In genomic region chr13:98996046-98996445, GRCh38 we compare ENCODE assay signal across 21 cellular contexts. TPM values are rescaled to one million over a fixed set of nuclear protein-coding genes. Genes with fewer than 3 reads are reported as not detected.
DNase-seq lines count a peak whose midpoint lies in the region; ATAC-seq and TF ChIP-seq lines count a peak whose summit lies in the region.
"Had no signal": no experiment of that assay in that cellular context is flagged by ENCODE, and none has a peak within 500 bp of the region (broad histone marks: within the 10 kb centered on the region; RNA-seq: fewer than 3 reads in every experiment).

No MANE protein-coding gene starts in this region.

- no peaks in the 10 kb centered on the region for H3K9me3 Mint-ChIP-seq in activated naive CD8-positive, alpha-beta T cell (ENCODE audit: low read depth)
- H3K9me3 Mint-ChIP-seq in activated naive CD8-positive, alpha-beta T cell treated with anti-CD3 and anti-CD28 coated beads for 36 hours = peaks cover 1% of the 10 kb centered on the region

- WGBS in thymus = 97% methylated on average over 5 of the region's 5 CpGs
- WGBS in prostate gland = 99% methylated on average over 5 of the region's 5 CpGs

- H3K9me3 ChIP-seq in DND-41 (ENCODE audit: insufficient read depth, low read length, severe bottlenecking) = no peaks in the 10 kb centered on the region
- no peaks in the 10 kb centered on the region for H3K9me3 ChIP-seq in T-helper 17 cell (ENCODE audit: control insufficient read depth, low read length, poor library complexity, severe bottlenecking)
- no peaks in the 10 kb centered on the region for H3K9me3 ChIP-seq in thymus (ENCODE audit: control insufficient read depth)
- H3K9me3 ChIP-seq in prostate gland = no peaks in the 10 kb centered on the region
- no peaks in the 10 kb centered on the region for H3K9me3 ChIP-seq in PC-3 (ENCODE audit: low read length)
- H3K9me3 ChIP-seq: Peyer's patch had no signal

- TF ChIP-seq POLR2A in prostate gland (IDR thresholded peaks at IDR 0.05) = no peak

- no peak overlapping the region for H3K4me3 Mint-ChIP-seq in activated naive CD8-positive, alpha-beta T cell
- no peak overlapping the region for H3K4me3 Mint-ChIP-seq in activated naive CD8-positive, alpha-beta T cell treated with anti-CD3 and anti-CD28 coated beads for 36 hours
- no peak overlapping the region for H3K4me3 Mint-ChIP-seq in T-helper 17 cell
- H3K4me3 Mint-ChIP-seq: B cell had no signal

- POLR2A ChIA-PET in PC-3 (lab: Charles Lee; ENCODE audit: unreplicated experiment) = no interaction called here

- no peak overlapping the region for H3K9ac ChIP-seq in DND-41 (ENCODE audit: low read depth, low read length)
- H3K9ac ChIP-seq in PC-3 (ENCODE audit: low read length) = no peak overlapping the region

- peaks cover 87% of the 10 kb centered on the region for H3K4me1 Mint-ChIP-seq in activated naive CD8-positive, alpha-beta T cell (ENCODE audit: low read depth)
- peaks cover 77% of the 10 kb centered on the region for H3K4me1 Mint-ChIP-seq in activated naive CD8-positive, alpha-beta T cell treated with anti-CD3 and anti-CD28 coated beads for 36 hours
- peaks cover 64% of the 10 kb centered on the region for H3K4me1 Mint-ChIP-seq in T-helper 17 cell

- intact Hi-C loops in prostate gland (cut with DNase I) = no loop called here
- intact Hi-C loops in PC-3 (cut with micrococcal nuclease) = no loop called here

- ATAC-seq in DND-41 (ENCODE audit: insufficient read depth, low read depth) (no peak), T-helper 17 cell (no peak), PC-3 (no peak)

- no peak overlapping the region for H3K4me3 ChIP-seq in DND-41 (ENCODE audit: low read depth in 1 of 2, low read length in 2 of 2)
- no peak overlapping the region for H3K4me3 ChIP-seq in thymus (ENCODE audit: low read length)
- no peak overlapping the region for H3K4me3 ChIP-seq in prostate gland
- no peak overlapping the region for H3K4me3 ChIP-seq in PC-3 (ENCODE audit: low read length)
- H3K4me3 ChIP-seq: Peyer's patch had no signal

- TF ChIP-seq CTCF in DND-41 (IDR thresholded peaks at IDR 0.05; ENCODE audit: borderline replicate concordance, extremely low read depth, low read length, poor library complexity, severe bottlenecking) = no peak
- no peak for TF ChIP-seq CTCF in prostate gland (IDR thresholded peaks at IDR 0.05)
- no peak for TF ChIP-seq CTCF in PC-3 (conservative IDR thresholded peaks at IDR 0.05; ENCODE audit: low read depth, low read length)

- BruUV-seq in PC-3 (replicated peaks; lab: Mats Ljungman, UMichigan) = no TSS peak

- no peaks in the 10 kb centered on the region for H3K79me2 ChIP-seq in DND-41 (ENCODE audit: insufficient read depth, low read length)
- no peaks in the 10 kb centered on the region for H3K79me2 ChIP-seq in PC-3 (ENCODE audit: low read length)

- H3K4me1 ChIP-seq in DND-41 (ENCODE audit: insufficient read depth, low read length) (peaks cover 75% of the 10 kb centered on the region), thymus (ENCODE audit: control insufficient read depth, insufficient read depth, low read length) (peaks cover 49% of the 10 kb centered on the region), prostate gland (replicated peaks) (no peaks in the 10 kb centered on the region), PC-3 (ENCODE audit: insufficient read depth, low read length) (peaks cover 10% of the 10 kb centered on the region)

- CTCF ChIA-PET in PC-3 (lab: Charles Lee) = no interaction called here

- no peaks in the 10 kb centered on the region for H3K27me3 ChIP-seq in DND-41 (ENCODE audit: insufficient read depth, low read length, poor library complexity)
- H3K27me3 ChIP-seq in thymus (ENCODE audit: control insufficient read depth, insufficient read depth) = no peaks in the 10 kb centered on the region
- H3K27me3 ChIP-seq in prostate gland (replicated peaks; ENCODE audit: insufficient read depth) = no peaks in the 10 kb centered on the region
- no peaks in the 10 kb centered on the region for H3K27me3 ChIP-seq in PC-3 (ENCODE audit: low read length)
- H3K27me3 ChIP-seq: Peyer's patch had no signal

- H3K4me2 ChIP-seq in DND-41 (ENCODE audit: insufficient read depth, low read length) (no peak overlapping the region), PC-3 (ENCODE audit: low read length) (no peak overlapping the region)

- DNase-seq in activated naive CD8-positive, alpha-beta T cell treated with anti-CD3 and anti-CD28 coated beads for 36 hours = no peak
- DNase-seq in DND-41 = no peak
- no peak for DNase-seq in T-helper 17 cell
- DNase-seq in prostate gland (ENCODE audit: low spot score) = no peak
- DNase-seq in ecto neural progenitor cell (ENCODE audit: low spot score) = no peak
- DNase-seq in PC-3 = no peak
- DNase-seq: COR-L47, DMS79 treated with DMSO at 0.1 percent for 48 hours, IMR-90, KG1, MM.1S, NCI-H1694 treated with DMSO at 0.1 percent for 48 hours, NCI-H2081, NCI-H226, NCI-H510A, NCI-H69, Peyer's patch had no signal

- no peak overlapping the region for H2AFZ ChIP-seq in DND-41 (ENCODE audit: low read depth, low read length)
- H2AFZ ChIP-seq in PC-3 (ENCODE audit: low read length) = no peak overlapping the region

- H3F3A ChIP-seq in PC-3 (ENCODE audit: low read length, unreplicated experiment) = no peaks in the 10 kb centered on the region

- no peaks in the 10 kb centered on the region for H3K9me2 ChIP-seq in PC-3 (replicated peaks; ENCODE audit: low read length)

- H4K20me1 ChIP-seq in DND-41 (ENCODE audit: insufficient read depth, low read length) = no peaks in the 10 kb centered on the region
- no peaks in the 10 kb centered on the region for H4K20me1 ChIP-seq in PC-3 (ENCODE audit: low read length)

- H3K36me3 Mint-ChIP-seq in activated naive CD8-positive, alpha-beta T cell = peaks cover 2% of the 10 kb centered on the region
- H3K36me3 Mint-ChIP-seq in activated naive CD8-positive, alpha-beta T cell treated with anti-CD3 and anti-CD28 coated beads for 36 hours = peaks cover 8% of the 10 kb centered on the region
- peaks cover 4% of the 10 kb centered on the region for H3K36me3 Mint-ChIP-seq in T-helper 17 cell (ENCODE audit: low read depth)

- H3K27ac ChIP-seq in DND-41 (ENCODE audit: low read length) (peak overlapping the region; percentile 72), thymus (ENCODE audit: low read depth) (peak overlapping the region; percentile 53), prostate gland (no peak overlapping the region), PC-3 (ENCODE audit: low read length) (no peak overlapping the region)
- H3K27ac ChIP-seq: C4-2B had no signal

- no peaks in the 10 kb centered on the region for H3K27me3 Mint-ChIP-seq in activated naive CD8-positive, alpha-beta T cell
- no peaks in the 10 kb centered on the region for H3K27me3 Mint-ChIP-seq in activated naive CD8-positive, alpha-beta T cell treated with anti-CD3 and anti-CD28 coated beads for 36 hours
- H3K27me3 Mint-ChIP-seq in T-helper 17 cell = no peaks in the 10 kb centered on the region
- H3K27me3 Mint-ChIP-seq: B cell had no signal

- peak overlapping the region; percentile 81 for H3K27ac Mint-ChIP-seq in activated naive CD8-positive, alpha-beta T cell
- H3K27ac Mint-ChIP-seq in activated naive CD8-positive, alpha-beta T cell treated with anti-CD3 and anti-CD28 coated beads for 36 hours = no peak overlapping the region
- H3K27ac Mint-ChIP-seq in T-helper 17 cell = peak overlapping the region; percentile 92
- H3K27ac Mint-ChIP-seq: B cell had no signal

- H3K36me3 ChIP-seq in DND-41 (ENCODE audit: insufficient read depth, low read length) (no peaks in the 10 kb centered on the region), thymus (ENCODE audit: control insufficient read depth, insufficient read depth) (no peaks in the 10 kb centered on the region), prostate gland (no peaks in the 10 kb centered on the region), PC-3 (ENCODE audit: low read depth, low read length) (no peaks in the 10 kb centered on the region)
- H3K36me3 ChIP-seq: Peyer's patch had no signal

RNA-seq across cellular contexts. Expression of gene DOCK9, which starts 18.2 kb away (rescaled TPM):
- 10 to 100 TPM; 31.9 to 33.5 TPM for total RNA-seq in activated naive CD8-positive, alpha-beta T cell treated with anti-CD3 and anti-CD28 coated beads for 36 hours
- 100 to 1,000 TPM in 1 of 2 donors, 10 to 100 TPM in 1; 95.2 to 119 TPM for total RNA-seq in T-helper 17 cell
- polyA plus RNA-seq in thymus = 34.0 TPM
- total RNA-seq in prostate gland = 100 to 1,000 TPM; 107 to 117 TPM
- 31.7 and 36.5 TPM in 2 replicates for total RNA-seq in PC-3 (2014; rRNA removed)

Comparison
In these comparisons a context has a peak if more than half of its experiments do, and no peak if none do; other contexts are left out.
1. H3K27ac ChIP-seq: peak in DND-41 (single experiment) and thymus (single experiment); none in prostate gland (0 of 2) and PC-3 (single experiment).